In genomic region chr3:119352235-119352634, GRCh38 we compare ENCODE assay signal across 8 cellular contexts. TPM values are rescaled to one million over a fixed set of nuclear protein-coding genes. Genes with fewer than 3 reads are reported as not detected.
A peak's percentile ranks its signal among the peaks of the same experiment; 100 is the strongest.
DNase-seq lines count a peak whose midpoint lies in the region; ATAC-seq and TF ChIP-seq lines count a peak whose summit lies in the region.

No MANE protein-coding gene starts in this region.

- peak overlapping the region; percentile 20 for H3K27ac Mint-ChIP-seq in activated naive CD4-positive, alpha-beta T cell treated with anti-CD3 and anti-CD28 coated beads, Interleukin-2, amount 50 U/mL, for 24 hours

- TF ChIP-seq CTCF in GM12864 (IDR thresholded peaks at IDR 0.05; ENCODE audit: low read depth, low read length, missing control alignments) = no peak
- TF ChIP-seq CTCF in osteoblast (IDR thresholded peaks at IDR 0.05; ENCODE audit: extremely low read depth, low read depth, low read length) = no peak

- no peaks in the 10 kb centered on the region for H3K9me3 Mint-ChIP-seq in activated naive CD4-positive, alpha-beta T cell treated with anti-CD3 and anti-CD28 coated beads, Interleukin-2, amount 50 U/mL, for 24 hours

- no peaks in the 10 kb centered on the region for H3K27me3 Mint-ChIP-seq in activated naive CD4-positive, alpha-beta T cell treated with anti-CD3 and anti-CD28 coated beads, Interleukin-2, amount 50 U/mL, for 24 hours

- DNase-seq in GM12864 (ENCODE audit: low read depth) (peak; percentile 86), MV-4-11 (lab: John Stamatoyannopoulos, UW) (peak; percentile 98), osteoblast (ENCODE audit: insufficient read length, low spot score, missing footprints) (no peak), 8988T (no peak), NCI-H2227 treated with DMSO at 0.1 percent for 48 hours (lab: John Stamatoyannopoulos, UW) (no peak), NCI-H187 treated with DMSO at 0.1 percent for 48 hours (lab: John Stamatoyannopoulos, UW) (no peak)

- no peaks in the 10 kb centered on the region for H3K27me3 ChIP-seq in osteoblast (ENCODE audit: insufficient read depth, low read length)

- ATAC-seq in GM21786 (IDR thresholded peaks at IDR 0.05; ENCODE audit: unreplicated experiment) = peak; percentile 96

- peaks cover 26% of the 10 kb centered on the region for H3K4me1 ChIP-seq in osteoblast (ENCODE audit: insufficient read depth, low read length)

- no peaks in the 10 kb centered on the region for H3K36me3 ChIP-seq in osteoblast (ENCODE audit: insufficient read depth, low read length)

- H4K20me1 ChIP-seq in osteoblast (ENCODE audit: insufficient read depth, low read length) = peaks cover 16% of the 10 kb centered on the region

- no peak overlapping the region for H2AFZ ChIP-seq in osteoblast (ENCODE audit: low read length)

- H3K9me3 ChIP-seq in osteoblast (ENCODE audit: low read depth, low read length) = no peaks in the 10 kb centered on the region

- peaks cover 44% of the 10 kb centered on the region for H3K4me1 Mint-ChIP-seq in activated naive CD4-positive, alpha-beta T cell treated with anti-CD3 and anti-CD28 coated beads, Interleukin-2, amount 50 U/mL, for 24 hours

- peaks cover 50% of the 10 kb centered on the region for H3K79me2 ChIP-seq in osteoblast (ENCODE audit: insufficient read depth, low read length)

- no peak overlapping the region for H3K4me2 ChIP-seq in osteoblast (ENCODE audit: insufficient read depth, low read length)

- no peak overlapping the region for H3K4me3 ChIP-seq in GM12864 (ENCODE audit: low read depth, low read length)
- no peak overlapping the region for H3K4me3 ChIP-seq in osteoblast (ENCODE audit: insufficient read depth, low read length)

- H3K4me3 Mint-ChIP-seq in activated naive CD4-positive, alpha-beta T cell treated with anti-CD3 and anti-CD28 coated beads, Interleukin-2, amount 50 U/mL, for 24 hours = peak overlapping the region; percentile 49

- peak overlapping the region; percentile 73 for H3K27ac ChIP-seq in osteoblast (ENCODE audit: low read depth, low read length)

- H3K36me3 Mint-ChIP-seq in activated naive CD4-positive, alpha-beta T cell treated with anti-CD3 and anti-CD28 coated beads, Interleukin-2, amount 50 U/mL, for 24 hours = peaks cover 1% of the 10 kb centered on the region

RNA-seq across cellular contexts. Expression of gene ARHGAP31, which starts 58.1 kb away (rescaled TPM):
- 41.5 and 56.5 TPM in 2 replicates for total RNA-seq in osteoblast

Comparison
In these comparisons a context has a peak if more than half of its experiments do, and no peak if none do; other contexts are left out.
1. DNase-seq: peak in GM12864 (single experiment) and MV-4-11 (single experiment); none in osteoblast (single experiment), 8988T (single experiment), NCI-H2227 treated with DMSO at 0.1 percent for 48 hours (single experiment) and NCI-H187 treated with DMSO at 0.1 percent for 48 hours (single experiment).